In genomic region chr2:163182764-163183354, GRCh38 we compare ENCODE assay signal across 8 cellular contexts.
DNase-seq lines count a peak whose midpoint lies in the region; ATAC-seq and TF ChIP-seq lines count a peak whose summit lies in the region.

No MANE protein-coding gene starts in this region.

- TF ChIP-seq EP300 in Ishikawa (IDR thresholded peaks at IDR 0.05; ENCODE audit: borderline replicate concordance) = no peak

- TF ChIP-seq RAD21 in Ishikawa (IDR thresholded peaks at IDR 0.05; ENCODE audit: low read depth) = peak; percentile 65

- DNase-seq in AG08395 (ENCODE audit: low spot score) (peak; percentile 15), astrocyte of the cerebellum (ENCODE audit: low read depth) (peak; percentile 15), myocyte (ENCODE audit: low read depth) (peak; percentile 30), NCI-H187 (lab: John Stamatoyannopoulos, UW) (no peak), H7 (no peak)
- no peak for DNase-seq in stimulated activated CD8-positive, alpha-beta memory T cell treated with anti-CD3 and anti-CD28 coated beads, Interleukin-4, amount 100 ng/mL, for 48 hours

- peak; percentile 86 for ATAC-seq in GM18868 (IDR thresholded peaks at IDR 0.05; ENCODE audit: unreplicated experiment)

- no peaks in the 10 kb centered on the region for H3K27me3 ChIP-seq in H7 (ENCODE audit: control insufficient read depth, insufficient read depth, low read length)

- H3K36me3 ChIP-seq in H7 (replicated peaks; ENCODE audit: control insufficient read depth, insufficient read depth, low read length) = no peaks in the 10 kb centered on the region

- in situ Hi-C loops in astrocyte of the cerebellum (cut with HindIII; ENCODE audit: low sequenced_read_pairs) = no loop called here

- TF ChIP-seq CTCF in astrocyte of the cerebellum (IDR thresholded peaks at IDR 0.05; ENCODE audit: low read depth, low read length, missing control alignments) = peak; percentile 29

- no peak overlapping the region for H3K4me3 ChIP-seq in astrocyte of the cerebellum (ENCODE audit: low read depth, low read length)
- H3K4me3 ChIP-seq in H7 (ENCODE audit: insufficient read depth, low read depth, low read length) = no peak overlapping the region

TF ChIP-seq in Ishikawa, 13 proteins besides CTCF, POLR2A, EP300 and RAD21:
- no peak for TF ChIP-seq MAX (IDR thresholded peaks at IDR 0.05)
- TF ChIP-seq TAF1 (IDR thresholded peaks at IDR 0.05; ENCODE audit: low read depth) = no peak
- no peak for TF ChIP-seq YY1 (IDR thresholded peaks at IDR 0.05; ENCODE audit: low read depth)
- TF ChIP-seq FOXM1 (IDR thresholded peaks at IDR 0.05; ENCODE audit: borderline replicate concordance, low read depth) = no peak
- TF ChIP-seq NFIC (IDR thresholded peaks at IDR 0.05) = no peak

Comparison
In these comparisons a context has a peak if more than half of its experiments do, and no peak if none do; other contexts are left out.
1. DNase-seq: peak in AG08395 (single experiment), astrocyte of the cerebellum (single experiment) and myocyte (single experiment); none in stimulated activated CD8-positive, alpha-beta memory T cell treated with anti-CD3 and anti-CD28 coated beads, Interleukin-4, amount 100 ng/mL, for 48 hours (single experiment), NCI-H187 (0 of 2) and H7 (single experiment).